1 cellular context compared by ENCODE assay signal in genomic region chr1:27137544-27138075, GRCh38.
TF ChIP-seq lines count a peak whose summit lies in the region.

No MANE protein-coding gene starts in this region.

TF ChIP-seq in K562, 482 proteins besides CTCF, POLR2A, EP300 and RAD21 (continued from another document):
- TF ChIP-seq, protein P1, sequence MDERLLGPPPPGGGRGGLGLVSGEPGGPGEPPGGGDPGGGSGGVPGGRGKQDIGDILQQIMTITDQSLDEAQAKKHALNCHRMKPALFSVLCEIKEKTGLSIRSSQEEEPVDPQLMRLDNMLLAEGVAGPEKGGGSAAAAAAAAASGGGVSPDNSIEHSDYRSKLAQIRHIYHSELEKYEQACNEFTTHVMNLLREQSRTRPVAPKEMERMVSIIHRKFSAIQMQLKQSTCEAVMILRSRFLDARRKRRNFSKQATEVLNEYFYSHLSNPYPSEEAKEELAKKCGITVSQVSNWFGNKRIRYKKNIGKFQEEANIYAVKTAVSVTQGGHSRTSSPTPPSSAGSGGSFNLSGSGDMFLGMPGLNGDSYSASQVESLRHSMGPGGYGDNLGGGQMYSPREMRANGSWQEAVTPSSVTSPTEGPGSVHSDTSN (CRISPR knock-in tag; IDR thresholded peaks at IDR 0.05; ENCODE audit: low read depth) = no peak
- TF ChIP-seq, protein P1 (tag; conservative IDR thresholded peaks at IDR 0.05; ENCODE audit: low read depth) = peak; percentile 5; the same call in 1 of the 2 replicates
- 0 out of 2 replicates have a peak, but pooled peaks have one; percentile 10 for TF ChIP-seq MXI1 (IDR thresholded peaks at IDR 0.05; ENCODE audit: low read depth, low read length)
- peak; percentile 15 for TF ChIP-seq ZFX (CRISPR knock-in tag; IDR thresholded peaks at IDR 0.05)
- peak; percentile 7; the same call in 1 of the 2 replicates for TF ChIP-seq GABPB2 (CRISPR knock-in tag; conservative IDR thresholded peaks at IDR 0.05)
- TF ChIP-seq NR2C2 (CRISPR knock-in tag; IDR thresholded peaks at IDR 0.05) = no peak
- peak; percentile 79 for TF ChIP-seq NR2C2 (tag; IDR thresholded peaks at IDR 0.05)
- TF ChIP-seq L3MBTL2 (IDR thresholded peaks at IDR 0.05) = peak; percentile 49; the same call in 1 of the 2 replicates
- TF ChIP-seq RFX5 (IDR thresholded peaks at IDR 0.05; ENCODE audit: low read depth, low read length) = no peak
- TF ChIP-seq HDGF (IDR thresholded peaks at IDR 0.05) = peak; percentile 67; the same call in 1 of the 2 replicates
- peak; percentile 38 for TF ChIP-seq KDM5B (IDR thresholded peaks at IDR 0.05; ENCODE audit: insufficient replicate concordance, low read depth, low read length)
- TF ChIP-seq KLF1 (tag; IDR thresholded peaks at IDR 0.05) = peak; percentile 22; the same call in 1 of the 2 replicates
- TF ChIP-seq KAT8 (IDR thresholded peaks at IDR 0.05; ENCODE audit: low read depth) = no peak
- peak; percentile 66 for TF ChIP-seq MAX (CRISPR knock-in tag; IDR thresholded peaks at IDR 0.05)
- TF ChIP-seq CBFA2T2 (conservative IDR thresholded peaks at IDR 0.05) = peak; percentile 29
- 0 out of 4 replicates have a peak, but pooled peaks of 1 of the 2 experiments have one; percentile 25 for TF ChIP-seq SIN3A (IDR thresholded peaks at IDR 0.05; ENCODE audit: borderline replicate concordance in 2 of 2, control insufficient read depth in 1 of 2, low read depth in 2 of 2, low read length in 2 of 2)
- TF ChIP-seq JUND (IDR thresholded peaks at IDR 0.05; ENCODE audit: borderline replicate concordance, low read depth, low read length) = 0 out of 2 replicates have a peak, but pooled peaks have one; percentile 1
- no peak for TF ChIP-seq JUND (tag; IDR thresholded peaks at IDR 0.05; ENCODE audit: borderline replicate concordance, low read depth, low read length)
- TF ChIP-seq TAF15 (IDR thresholded peaks at IDR 0.05; ENCODE audit: low read depth, low read length) = no peak
- TF ChIP-seq POLR2G (IDR thresholded peaks at IDR 0.05; ENCODE audit: low read depth, low read length) = no peak
- TF ChIP-seq ZNF41 (CRISPR knock-in tag; conservative IDR thresholded peaks at IDR 0.05) = no peak
- TF ChIP-seq REST (CRISPR knock-in tag; IDR thresholded peaks at IDR 0.05; ENCODE audit: low read depth) = peak; percentile 7; the same call in 1 of the 2 replicates
- TF ChIP-seq ZNF584 (CRISPR knock-in tag; IDR thresholded peaks at IDR 0.05; ENCODE audit: low read depth) = no peak
- TF ChIP-seq MTA2 (IDR thresholded peaks at IDR 0.05; ENCODE audit: low read depth) = 0 out of 2 replicates have a peak, but pooled peaks have one; percentile 17
